8 cellular contexts compared by ENCODE assay signal in the genomic region with DNA sequence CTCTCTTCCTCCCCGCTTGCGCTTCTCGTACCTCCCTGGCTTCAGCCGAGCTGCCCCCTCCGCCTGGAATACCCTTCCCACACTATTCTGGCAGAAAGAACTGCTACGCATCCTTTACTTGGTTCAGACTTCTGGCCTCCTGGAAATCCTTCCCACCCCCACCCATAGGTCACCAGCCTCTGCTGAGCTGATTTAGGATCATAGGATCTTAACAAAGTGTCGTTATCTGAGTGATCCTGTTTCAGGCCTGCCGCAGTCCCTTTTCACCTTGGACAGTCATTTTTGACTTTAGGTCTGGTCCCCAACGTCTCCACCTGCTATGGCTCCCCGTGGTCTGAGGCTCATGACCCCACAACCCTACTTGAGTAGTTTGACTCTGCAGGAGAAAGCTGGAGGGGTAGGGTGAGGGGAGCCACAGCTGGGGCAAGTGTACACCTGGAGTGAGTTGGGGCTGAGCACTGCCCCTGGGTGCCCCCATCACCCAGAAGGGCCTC. TPM values are rescaled to one million over a fixed set of nuclear protein-coding genes. Genes with fewer than 3 reads are reported as not detected.
DNase-seq lines count a peak whose midpoint lies in the region; ATAC-seq and TF ChIP-seq lines count a peak whose summit lies in the region.

No MANE protein-coding gene starts in this region.

- intact Hi-C loops in colonic mucosa (cut with DNase I): loop anchor here (5.0 kb wide), 1 partner anchor 35 kb away; no protein-coding TSS in a partner anchor

- no peak for ATAC-seq in naive thymus-derived CD8-positive, alpha-beta T cell

- CTCF ChIA-PET in AG04449 (lab: Yijun Ruan, JAX): interaction anchor here (0.9 to 5.4 kb wide), 6 partner anchors 11 to 51 kb away, joined by 3 to 42 read pairs (median 6); a partner anchor contains a TSS

- H3K4me2 ChIP-seq in KMS-11: peak overlapping the region; percentile 93

- H3K9me3 Mint-ChIP-seq in naive thymus-derived CD8-positive, alpha-beta T cell: no peaks in the 10 kb centered on the region

- H3K27ac Mint-ChIP-seq in naive thymus-derived CD8-positive, alpha-beta T cell: peak overlapping the region in 8 of 10 donors; percentile 57 to 95 (median 84)

- POLR2A ChIA-PET in AG04449 (lab: Yijun Ruan, JAX): interaction anchor here (0.7 to 1.3 kb wide), 2 partner anchors 27 to 28 kb away, joined by 5 to 12 read pairs; a partner anchor contains a TSS
- POLR2A ChIA-PET in naive thymus-derived CD8-positive, alpha-beta T cell (lab: Charles Lee): interaction anchor here (0.7 to 2.6 kb wide), 6 partner anchors 10 to 141 kb away, joined by 3 to 21 read pairs (median 4); a partner anchor contains a TSS

- H3K4me1 ChIP-seq in KMS-11 (ENCODE audit: low read depth, poor library complexity, severe bottlenecking) (peaks cover 8% of the 10 kb centered on the region), colonic mucosa (no peaks in the 10 kb centered on the region)

- no peak overlapping the region for H3K27ac ChIP-seq in KMS-11
- no peak overlapping the region for H3K27ac ChIP-seq in colonic mucosa

- no peaks in the 10 kb centered on the region for H3K36me3 Mint-ChIP-seq in naive thymus-derived CD8-positive, alpha-beta T cell

- peak overlapping the region; percentile 84 to 98 (median 93) for H3K4me3 Mint-ChIP-seq in naive thymus-derived CD8-positive, alpha-beta T cell

- no peaks in the 10 kb centered on the region for H3K36me3 ChIP-seq in KMS-11 (ENCODE audit: insufficient read depth)
- H3K36me3 ChIP-seq in colonic mucosa: no peaks in the 10 kb centered on the region

- H3K4me3 ChIP-seq in AG04449 (ENCODE audit: low read depth, low read length) (peak overlapping the region; percentile 62), KMS-11 (IDR thresholded peaks at IDR 0.05; ENCODE audit: insufficient read depth, low read depth, low read length) (no peak overlapping the region), colonic mucosa (peak overlapping the region; percentile 53)

- TF ChIP-seq CTCF in AG04449 (IDR thresholded peaks at IDR 0.05; ENCODE audit: insufficient read depth, low read length, missing control alignments) (no peak), KMS-11 (conservative IDR thresholded peaks at IDR 0.05; ENCODE audit: low read depth, low read length) (no peak), colonic mucosa (IDR thresholded peaks at IDR 0.05) (no peak)

- no peaks in the 10 kb centered on the region for H3K9me3 ChIP-seq in colonic mucosa

- H3K27me3 Mint-ChIP-seq in naive thymus-derived CD8-positive, alpha-beta T cell: peaks cover 3 to 17% (median 15%) of the 10 kb centered on the region in 5 donors

- peaks cover 20% of the 10 kb centered on the region for H3K27me3 ChIP-seq in KMS-11 (ENCODE audit: insufficient read depth, low read depth)
- peaks cover 17% of the 10 kb centered on the region for H3K27me3 ChIP-seq in colonic mucosa

- no peaks in the 10 kb centered on the region for H3K79me2 ChIP-seq in KMS-11 (ENCODE audit: insufficient read depth, low read depth)

- peaks cover 5 to 16% (median 14%) of the 10 kb centered on the region in 4 donors for H3K4me1 Mint-ChIP-seq in naive thymus-derived CD8-positive, alpha-beta T cell

- no peak overlapping the region for H3K9ac ChIP-seq in KMS-11
- peak overlapping the region; percentile 63 to 79 for H3K9ac ChIP-seq in colonic mucosa (ENCODE audit: low read depth in 2 of 2, low read length in 2 of 2)

- peak overlapping the region; percentile 79; the same call in 1 of the 2 replicates for H2AFZ ChIP-seq in KMS-11 (ENCODE audit: low read depth)

- no peaks in the 10 kb centered on the region for H4K20me1 ChIP-seq in KMS-11 (ENCODE audit: insufficient read depth)

- no peak for DNase-seq in AG04449 (ENCODE audit: low read depth, low spot score)
- no peak for DNase-seq in colonic mucosa
- DNase-seq in naive thymus-derived CD8-positive, alpha-beta T cell: peak in 1 of 10 donors; percentile 6
- DNase-seq in NCI-H2227 treated with DMSO at 0.1 percent for 48 hours (lab: John Stamatoyannopoulos, UW): no peak
- DNase-seq in AG08396 (ENCODE audit: low spot score): no peak
- DNase-seq in activated gamma-delta T cell treated with Interleukin-2 at 50 U/mL for 16 hours: no peak
- DNase-seq in mesenteric fat pad (ENCODE audit: low spot score): no peak

RNA-seq across cellular contexts. Expression of a gene that starts 27.3 kb away (rescaled TPM):
- total RNA-seq in colonic mucosa (10 to 100 TPM in 1 of 2 donors, 1 to 10 TPM in 1; 6.7 to 73.9 TPM), mesenteric fat pad (639 TPM)
- total RNA-seq in naive thymus-derived CD8-positive, alpha-beta T cell: 1 to 10 TPM; 1.8 to 2.2 TPM
- polyA plus RNA-seq in naive thymus-derived CD8-positive, alpha-beta T cell: under 1 TPM in 2 of 3 donors, not detected in 1; 0.36 to 0.66 TPM

RNA-seq across cellular contexts. Expression of a gene that starts 50.4 kb away (rescaled TPM):
- 10 to 100 TPM; 81.5 to 96.2 TPM for total RNA-seq in colonic mucosa
- total RNA-seq in naive thymus-derived CD8-positive, alpha-beta T cell: 10 to 100 TPM; 43.4 to 49.0 TPM
- 10 to 100 TPM; 21.5 to 27.5 (median 24.1) TPM for polyA plus RNA-seq in naive thymus-derived CD8-positive, alpha-beta T cell
- 165 TPM for total RNA-seq in mesenteric fat pad

RNA-seq across cellular contexts. Expression of a gene that starts 53.7 kb away (rescaled TPM):
- total RNA-seq in colonic mucosa (1 to 10 TPM in 1 of 2 donors, under 1 TPM in 1; 0.42 to 3.2 TPM), mesenteric fat pad (2.6 TPM)
- under 1 TPM; 0.44 to 0.75 TPM for total RNA-seq in naive thymus-derived CD8-positive, alpha-beta T cell
- under 1 TPM in 2 of 3 donors, not detected in 1; 0.28 to 0.39 TPM for polyA plus RNA-seq in naive thymus-derived CD8-positive, alpha-beta T cell
